Comparison of ENCODE assay signal across 1 cellular context in the genomic region with DNA sequence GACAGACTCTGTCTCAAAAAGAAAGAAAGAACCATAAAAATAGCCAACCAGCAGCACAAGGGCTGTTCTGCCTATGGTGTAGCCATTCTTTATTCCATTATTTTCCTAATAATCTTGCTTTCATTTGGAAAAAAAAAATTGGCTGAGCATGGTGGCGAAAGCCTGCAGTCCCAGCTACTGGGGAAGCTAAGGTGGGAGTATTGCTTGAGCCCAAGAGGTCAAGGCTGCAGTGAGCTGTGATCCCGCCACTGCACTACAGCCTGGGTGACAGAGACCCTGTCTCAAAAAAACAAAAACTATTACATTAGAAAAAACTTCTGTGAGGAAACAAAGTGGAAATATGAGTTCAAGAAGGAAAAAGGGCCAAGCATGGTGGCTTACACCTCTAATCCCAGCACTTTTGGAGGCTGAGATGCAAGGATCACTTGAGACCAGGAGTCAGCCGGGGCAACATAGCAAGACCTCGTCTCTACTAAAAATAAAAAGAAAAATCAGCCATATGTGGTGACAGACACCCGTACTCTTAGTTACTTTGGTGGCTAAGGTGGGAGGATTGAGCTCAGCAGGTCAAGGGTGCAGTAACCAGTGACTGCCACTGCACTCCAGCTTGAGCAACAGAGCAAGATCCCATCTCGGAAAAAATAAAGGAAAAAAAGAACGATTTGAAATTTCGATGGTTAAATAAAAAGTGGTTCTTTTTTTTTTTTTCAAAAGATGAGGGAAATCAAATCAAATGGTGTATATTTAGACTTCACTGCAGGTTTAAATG.
TF ChIP-seq lines count a peak whose summit lies in the region.

No MANE protein-coding gene starts in this region.

TF ChIP-seq in H1, 55 proteins besides CTCF, POLR2A, EP300 and RAD21:
- TF ChIP-seq FOSL1 (IDR thresholded peaks at IDR 0.05; ENCODE audit: insufficient read depth, low read depth, low read length): no peak
- peak; percentile 77 for TF ChIP-seq KDM1A (IDR thresholded peaks at IDR 0.05; ENCODE audit: borderline replicate concordance, low read length)
